Comparison of ENCODE assay signal across 8 cellular contexts in genomic region chrX:40877869-40878268, GRCh38.
DNase-seq lines count a peak whose midpoint lies in the region; ATAC-seq, FAIRE-seq and TF ChIP-seq lines count a peak whose summit lies in the region.

No MANE protein-coding gene starts in this region.

- no peaks in the 10 kb centered on the region for H3K9me3 ChIP-seq in Karpas-422 (ENCODE audit: low read length)

- no peaks in the 10 kb centered on the region for H4K20me1 ChIP-seq in Karpas-422 (ENCODE audit: insufficient read depth, low read depth, low read length)

- no peaks in the 10 kb centered on the region for H3K27me3 ChIP-seq in Karpas-422 (ENCODE audit: low read length)

- no peak overlapping the region for H3K27ac Mint-ChIP-seq in brain
- no peak overlapping the region for H3K27ac Mint-ChIP-seq in mesothelial cell of epicardium

- no peak overlapping the region for H2AFZ ChIP-seq in Karpas-422 (ENCODE audit: low read length)

- TF ChIP-seq CTCF in D721Med (IDR thresholded peaks at IDR 0.05; ENCODE audit: insufficient read depth, missing control alignments), result peak; percentile 40
- TF ChIP-seq CTCF in brain (conservative IDR thresholded peaks at IDR 0.05), result peak; percentile 53 to 58
- TF ChIP-seq CTCF in mesothelial cell of epicardium (IDR thresholded peaks at IDR 0.05; ENCODE audit: unreplicated experiment), result peak; percentile 13

- no peak for FAIRE-seq in D721Med (lab: Jason Lieb, UNC)

- H3K36me3 ChIP-seq in Karpas-422 (ENCODE audit: insufficient read depth, low read length), result no peaks in the 10 kb centered on the region

- H3K27ac ChIP-seq in Karpas-422 (ENCODE audit: low read length), result no peak overlapping the region

- no peaks in the 10 kb centered on the region for H3K4me1 ChIP-seq in Karpas-422 (ENCODE audit: low read length)

- H3K4me3 ChIP-seq in Karpas-422 (ENCODE audit: low read length), result no peak overlapping the region

- peaks cover 3% of the 10 kb centered on the region for H3K27me3 Mint-ChIP-seq in brain
- no peaks in the 10 kb centered on the region for H3K27me3 Mint-ChIP-seq in mesothelial cell of epicardium (ENCODE audit: low read depth)

- H3K9me3 Mint-ChIP-seq in brain (peaks cover 0 to 5% (median 0%) of the 10 kb centered on the region in 5 experiments), mesothelial cell of epicardium (peaks cover 28% of the 10 kb centered on the region)

- H3K4me2 ChIP-seq in Karpas-422 (ENCODE audit: low read depth, low read length, poor library complexity, severe bottlenecking), result no peak overlapping the region

- DNase-seq in D721Med (ENCODE audit: insufficient read length, low spot score), result no peak
- DNase-seq in Karpas-422, result peak; percentile 61
- no peak for DNase-seq in mesothelial cell of epicardium (ENCODE audit: low spot score in 2 of 2, unreplicated experiment in 2 of 2)
- no peak for DNase-seq in NCI-H1092 (lab: John Stamatoyannopoulos, UW)
- no peak for DNase-seq in GM19238 (ENCODE audit: insufficient read length, low spot score)

- ATAC-seq in GM18861 (IDR thresholded peaks at IDR 0.05; ENCODE audit: unreplicated experiment) (no peak), HG03354 (IDR thresholded peaks at IDR 0.05; ENCODE audit: poor library complexity, severe bottlenecking, unreplicated experiment) (no peak)

- peaks cover 16% of the 10 kb centered on the region for H3K4me1 Mint-ChIP-seq in brain
- H3K4me1 Mint-ChIP-seq in mesothelial cell of epicardium, result peaks cover 7% of the 10 kb centered on the region

- no peaks in the 10 kb centered on the region for H3K9me2 ChIP-seq in Karpas-422 (replicated peaks; ENCODE audit: insufficient read depth, low read length)

- H3K36me3 Mint-ChIP-seq in brain (no peaks in the 10 kb centered on the region), mesothelial cell of epicardium (peaks cover 2% of the 10 kb centered on the region)

- H3K79me2 ChIP-seq in Karpas-422 (ENCODE audit: low read length), result no peaks in the 10 kb centered on the region

- H3K9ac ChIP-seq in Karpas-422 (ENCODE audit: low read length), result no peak overlapping the region

- H3K4me3 Mint-ChIP-seq in brain (no peak overlapping the region), mesothelial cell of epicardium (no peak overlapping the region)
